In the genomic region with DNA sequence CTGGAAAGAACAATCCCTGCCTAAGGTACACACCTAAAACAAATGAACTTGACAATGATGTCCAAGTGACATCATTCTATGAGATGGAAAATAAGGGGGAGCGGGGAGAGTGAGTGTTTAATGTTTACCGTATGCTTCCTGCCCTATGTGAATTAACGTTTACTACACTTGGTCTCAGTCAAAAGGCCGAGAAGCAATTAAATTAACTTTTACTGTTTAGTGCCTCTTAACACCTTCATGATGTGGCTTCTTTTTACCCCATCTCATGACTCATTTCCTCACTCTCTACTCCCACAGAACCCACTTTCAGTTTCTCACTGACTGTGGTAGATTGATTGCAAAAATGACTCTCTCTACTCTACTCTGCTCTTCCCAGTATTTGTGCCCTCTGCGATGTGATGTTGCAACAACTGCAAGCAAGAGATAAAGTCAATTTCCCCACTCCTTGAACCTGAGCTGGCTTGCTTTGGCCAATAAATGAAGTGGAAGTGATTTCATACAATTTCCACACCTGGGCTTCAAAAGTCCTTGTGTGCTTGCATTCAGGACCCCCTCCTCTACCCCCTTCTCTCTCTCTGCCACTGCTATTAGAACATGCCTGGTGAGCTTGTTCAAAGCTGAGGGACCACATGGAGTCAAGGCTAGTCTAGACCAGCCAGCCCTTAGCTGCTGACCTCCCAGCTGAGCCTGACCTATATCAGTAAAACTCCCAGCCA, we compare ENCODE assay signal across 9 cellular contexts. TPM values are rescaled to one million over a fixed set of nuclear protein-coding genes. Genes with fewer than 3 reads are reported as not detected.
DNase-seq lines count a peak whose midpoint lies in the region; ATAC-seq and TF ChIP-seq lines count a peak whose summit lies in the region.
"Had no signal": no experiment of that assay in that cellular context is flagged by ENCODE, and none has a peak within 500 bp of the region (broad histone marks: within the 10 kb centered on the region; RNA-seq: fewer than 3 reads in every experiment).

No MANE protein-coding gene starts in this region.

- no peaks in the 10 kb centered on the region for H3K9me3 ChIP-seq in colonic mucosa

- no peak for TF ChIP-seq CTCF in AG09309 (IDR thresholded peaks at IDR 0.05; ENCODE audit: control insufficient read depth, insufficient read depth, low read depth, low read length, missing control alignments)
- no peak for TF ChIP-seq CTCF in astrocyte of the spinal cord (IDR thresholded peaks at IDR 0.05; ENCODE audit: low read depth, low read length)
- no peak for TF ChIP-seq CTCF in colonic mucosa (IDR thresholded peaks at IDR 0.05)

- intact Hi-C loops in colonic mucosa (cut with DNase I), result no loop called here

- in situ Hi-C loops in astrocyte of the spinal cord (cut with HindIII; ENCODE audit: low sequenced_read_pairs), result no loop called here

- ATAC-seq in GM18520 (IDR thresholded peaks at IDR 0.05; ENCODE audit: unreplicated experiment) (peak; percentile 99), HG02970 (IDR thresholded peaks at IDR 0.05; ENCODE audit: low FRiP score, unreplicated experiment) (peak; percentile 98)
- ATAC-seq: HCT116 had no signal

- H3K4me1 ChIP-seq in colonic mucosa, result no peaks in the 10 kb centered on the region

- no peaks in the 10 kb centered on the region for H3K36me3 ChIP-seq in colonic mucosa

- H3K27me3 ChIP-seq in colonic mucosa, result no peaks in the 10 kb centered on the region

- no peak overlapping the region for H3K9ac ChIP-seq in colonic mucosa (ENCODE audit: low read depth in 2 of 2, low read length in 2 of 2)

- H3K27ac ChIP-seq in colonic mucosa, result no peak overlapping the region

- H3K4me3 ChIP-seq in AG09309 (ENCODE audit: control insufficient read depth, low read depth, low read length), result no peak overlapping the region
- no peak overlapping the region for H3K4me3 ChIP-seq in astrocyte of the spinal cord (ENCODE audit: low read depth, low read length)
- no peak overlapping the region for H3K4me3 ChIP-seq in colonic mucosa

- DNase-seq in AG09309 (ENCODE audit: low read depth), result peak; percentile 70
- DNase-seq in NOMO-1 treated with dmso at 0.1 percent for 144 hours (lab: John Stamatoyannopoulos, UW; ENCODE audit: unreplicated experiment), result peak; percentile 92
- peak; percentile 43 for DNase-seq in astrocyte of the spinal cord (ENCODE audit: low read depth, low spot score)
- peak; percentile 95 for DNase-seq in renal cortical epithelial cell (ENCODE audit: low read depth)
- no peak for DNase-seq in colonic mucosa
- DNase-seq in COLO668 (lab: John Stamatoyannopoulos, UW; ENCODE audit: unreplicated experiment), result no peak

RNA-seq across cellular contexts. Expression of a gene that starts 11.6 kb away (rescaled TPM):
- total RNA-seq in renal cortical epithelial cell (22.7 and 46.4 TPM in 2 replicates), colonic mucosa (10 to 100 TPM; 22.5 to 26.9 TPM)

Comparison
In these comparisons a context has a peak if more than half of its experiments do, and no peak if none do; other contexts are left out.
1. DNase-seq: peak in AG09309 (single experiment), NOMO-1 treated with dmso at 0.1 percent for 144 hours (single experiment), astrocyte of the spinal cord (single experiment) and renal cortical epithelial cell (single experiment); none in colonic mucosa (single experiment) and COLO668 (single experiment).